In the genomic region with DNA sequence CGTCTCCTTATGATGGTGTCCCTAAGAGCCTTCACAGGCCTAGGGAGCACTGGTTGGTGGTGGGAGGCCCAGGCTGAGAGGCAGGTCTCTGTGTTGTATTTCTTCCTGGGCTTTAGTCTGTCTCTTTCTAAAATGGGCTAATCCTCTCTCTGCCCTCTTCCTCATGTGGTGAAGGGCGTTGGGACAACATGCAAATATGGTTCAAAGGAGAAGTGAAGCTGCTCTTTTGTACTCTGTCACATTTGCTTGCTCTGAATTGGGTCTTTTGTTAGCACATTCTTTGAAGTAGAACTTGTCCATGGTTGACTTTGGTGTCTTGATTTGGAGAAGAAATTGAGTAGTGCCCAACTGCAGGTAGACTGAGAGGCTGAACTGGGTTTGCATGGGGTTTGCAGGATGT, we compare ENCODE assay signal across 1 cellular context.
TF ChIP-seq lines count a peak whose summit lies in the region.

No MANE protein-coding gene starts in this region.

TF ChIP-seq in GM23338, 12 proteins besides CTCF, POLR2A, EP300 and RAD21 (continued from another document):
- TF ChIP-seq ZNF462 (CRISPR knock-in tag; IDR thresholded peaks at IDR 0.05) = no peak
TF ChIP-seq in GM23338: peak in this region for 0.
